8 cellular contexts compared by ENCODE assay signal in genomic region chr2:108595677-108596232, GRCh38.
DNase-seq lines count a peak whose midpoint lies in the region; TF ChIP-seq lines count a peak whose summit lies in the region.
"Not testable (repeated sequence)": the region's sequence is repeated elsewhere in the genome, so short reads cannot be mapped to it uniquely, and the experiment has no call there.

No MANE protein-coding gene starts in this region.

- H3K9ac ChIP-seq in Loucy (ENCODE audit: low read depth, low read length, poor library complexity, severe bottlenecking), result peak overlapping the region; percentile 73
- H3K9ac ChIP-seq in iPS-20b (ENCODE audit: low read depth, low read length), result peak overlapping the region; percentile 37; the same call in 1 of the 2 replicates

- H3K36me3 ChIP-seq in Caco-2 (ENCODE audit: control insufficient read depth, insufficient read depth, low read length); Loucy (ENCODE audit: insufficient read depth, low read length); iPS-20b (ENCODE audit: insufficient read depth, low read depth, low read length): not testable (repeated sequence)

- CTCF ChIA-PET in Caco-2 (lab: Charles Lee), result interaction anchor here (0.6 kb wide), 1 partner anchor 12 kb away, joined by 3 read pairs; no protein-coding TSS in a partner anchor

- not testable (repeated sequence) for H3K4me3 ChIP-seq in Caco-2 (ENCODE audit: low read depth, low read length); coronary artery; iPS-20b (ENCODE audit: low read length)
- H3K4me3 ChIP-seq in Loucy (ENCODE audit: low read length, poor library complexity, severe bottlenecking), result peak overlapping the region; percentile 62

- H3K4me3 Mint-ChIP-seq in Caco-2 (ENCODE audit: unreplicated experiment); T-helper 1 cell treated with Interleukin-12 subunit alpha and Interleukin-12 subunit beta and Interleukin-4 antibody, amounts not matched to agents 30 μg/mL and 1 μg/mL, for 36 hours; progenitor cell of endocrine pancreas (ENCODE audit: low read depth): not testable (repeated sequence)
- peak overlapping the region; percentile 47 for H3K4me3 Mint-ChIP-seq in activated naive CD4-positive, alpha-beta T cell treated with anti-CD3 and anti-CD28 coated beads, Interleukin-2, amount 50 U/mL, for 24 hours

- H3K9me3 ChIP-seq in Caco-2; Loucy (ENCODE audit: insufficient read depth, low read depth, low read length); iPS-20b (ENCODE audit: insufficient read depth, low read depth, low read length): not testable (repeated sequence)

- H3K9me3 Mint-ChIP-seq in Caco-2 (ENCODE audit: unreplicated experiment); T-helper 1 cell treated with Interleukin-12 subunit alpha and Interleukin-12 subunit beta and Interleukin-4 antibody, amounts not matched to agents 30 μg/mL and 1 μg/mL, for 36 hours; activated naive CD4-positive, alpha-beta T cell treated with anti-CD3 and anti-CD28 coated beads, Interleukin-2, amount 50 U/mL, for 24 hours; progenitor cell of endocrine pancreas (ENCODE audit: low read depth): not testable (repeated sequence)

- not testable (repeated sequence) for TF ChIP-seq CTCF in Caco-2 (IDR thresholded peaks at IDR 0.05; ENCODE audit: insufficient read depth in 1 of 2, low read depth in 1 of 2, low read length in 1 of 2, severe bottlenecking in 1 of 2, unreplicated experiment in 1 of 2); Loucy (conservative IDR thresholded peaks at IDR 0.05; ENCODE audit: low read length); coronary artery (IDR thresholded peaks at IDR 0.05); progenitor cell of endocrine pancreas (IDR thresholded peaks at IDR 0.05; ENCODE audit: unreplicated experiment)

- DNase-seq in Caco-2; coronary artery (ENCODE audit: low spot score); progenitor cell of endocrine pancreas (ENCODE audit: low spot score, unreplicated experiment): not testable (repeated sequence)

- H3K4me1 Mint-ChIP-seq in Caco-2 (ENCODE audit: low read depth, unreplicated experiment) (peaks cover 40% of the 10 kb centered on the region), progenitor cell of endocrine pancreas (ENCODE audit: low read depth) (peaks cover 25% of the 10 kb centered on the region)
- peaks cover 27% of the 10 kb centered on the region for H3K4me1 Mint-ChIP-seq in T-helper 1 cell treated with Interleukin-12 subunit alpha and Interleukin-12 subunit beta and Interleukin-4 antibody, amounts not matched to agents 30 μg/mL and 1 μg/mL, for 36 hours (ENCODE audit: low read depth)
- peaks cover 27% of the 10 kb centered on the region for H3K4me1 Mint-ChIP-seq in activated naive CD4-positive, alpha-beta T cell treated with anti-CD3 and anti-CD28 coated beads, Interleukin-2, amount 50 U/mL, for 24 hours

- peak overlapping the region; percentile 87 for H3K4me2 ChIP-seq in Loucy (ENCODE audit: low read depth, low read length, poor library complexity, severe bottlenecking)

- not testable (repeated sequence) for H3K27me3 Mint-ChIP-seq in Caco-2 (ENCODE audit: insufficient read depth, unreplicated experiment); T-helper 1 cell treated with Interleukin-12 subunit alpha and Interleukin-12 subunit beta and Interleukin-4 antibody, amounts not matched to agents 30 μg/mL and 1 μg/mL, for 36 hours (ENCODE audit: low read depth); activated naive CD4-positive, alpha-beta T cell treated with anti-CD3 and anti-CD28 coated beads, Interleukin-2, amount 50 U/mL, for 24 hours; progenitor cell of endocrine pancreas

- not testable (repeated sequence) for H3K36me3 Mint-ChIP-seq in Caco-2 (ENCODE audit: insufficient read depth, unreplicated experiment); T-helper 1 cell treated with Interleukin-12 subunit alpha and Interleukin-12 subunit beta and Interleukin-4 antibody, amounts not matched to agents 30 μg/mL and 1 μg/mL, for 36 hours (ENCODE audit: low read depth); activated naive CD4-positive, alpha-beta T cell treated with anti-CD3 and anti-CD28 coated beads, Interleukin-2, amount 50 U/mL, for 24 hours; progenitor cell of endocrine pancreas (ENCODE audit: insufficient read depth)

- H3K27ac ChIP-seq in coronary artery, result peak overlapping the region; percentile 79 to 88
- not testable (repeated sequence) for H3K27ac ChIP-seq in iPS-20b (ENCODE audit: low read length)
- H3K27ac ChIP-seq in temporal lobe (ENCODE audit: low read depth, low read length), result peak overlapping the region; percentile 51

- H3K4me1 ChIP-seq in Caco-2 (peaks cover 34% of the 10 kb centered on the region), Loucy (ENCODE audit: insufficient read depth, low read length, poor library complexity, severe bottlenecking) (peaks cover 50% of the 10 kb centered on the region), iPS-20b (ENCODE audit: insufficient read depth, low read length) (peaks cover 27% of the 10 kb centered on the region)

- intact Hi-C loops in Caco-2 (cut with micrococcal nuclease; ENCODE audit: unreplicated experiment), result not testable (repeated sequence)

- H3K27ac Mint-ChIP-seq in Caco-2 (ENCODE audit: unreplicated experiment), result peak overlapping the region; percentile 21
- peak overlapping the region; percentile 31 for H3K27ac Mint-ChIP-seq in T-helper 1 cell treated with Interleukin-12 subunit alpha and Interleukin-12 subunit beta and Interleukin-4 antibody, amounts not matched to agents 30 μg/mL and 1 μg/mL, for 36 hours
- not testable (repeated sequence) for H3K27ac Mint-ChIP-seq in activated naive CD4-positive, alpha-beta T cell treated with anti-CD3 and anti-CD28 coated beads, Interleukin-2, amount 50 U/mL, for 24 hours
- peak overlapping the region; percentile 84 for H3K27ac Mint-ChIP-seq in progenitor cell of endocrine pancreas

- POLR2A ChIA-PET in Caco-2 (lab: Charles Lee), result not testable (repeated sequence)

- not testable (repeated sequence) for H4K20me1 ChIP-seq in Loucy (ENCODE audit: insufficient read depth, low read length, poor library complexity, severe bottlenecking)

- not testable (repeated sequence) for H3K27me3 ChIP-seq in Caco-2 (replicated peaks; ENCODE audit: control insufficient read depth, insufficient read depth, low read length); Loucy (ENCODE audit: insufficient read depth, low read length, poor library complexity, severe bottlenecking); iPS-20b (ENCODE audit: insufficient read depth, low read length)

- H3F3A ChIP-seq in Loucy (ENCODE audit: low read depth), result peaks cover 16% of the 10 kb centered on the region

- not testable (repeated sequence) for BruUV-seq in Caco-2 (replicated peaks; lab: Mats Ljungman, UMichigan)

- peaks cover 52% of the 10 kb centered on the region for H3K79me2 ChIP-seq in Loucy (ENCODE audit: insufficient read depth, low read length)

- H3K9me2 ChIP-seq in Loucy (replicated peaks; ENCODE audit: low read depth, low read length), result not testable (repeated sequence)

- H2AFZ ChIP-seq in Loucy (ENCODE audit: low read length), result not testable (repeated sequence)
